Comparison of ENCODE assay signal across 8 cellular contexts in genomic region chr2:42360890-42361727, GRCh38. TPM values are rescaled to one million over a fixed set of nuclear protein-coding genes. Genes with fewer than 3 reads are reported as not detected.
DNase-seq lines count a peak whose midpoint lies in the region; ATAC-seq, FAIRE-seq and TF ChIP-seq lines count a peak whose summit lies in the region.

TSS of gene COX7A2L (minus strand) at chr2:42361217. CDS start at chr2:42361161, 56 bp downstream.

- DNase-seq in BJ (ENCODE audit: low read depth) (peak; percentile 78), GM19239 (ENCODE audit: insufficient read length, low spot score) (peak; percentile 80), NCI-H524 treated with DMSO at 0.1 percent for 48 hours (lab: John Stamatoyannopoulos, UW) (peak; percentile 92), kidney tubule cell (ENCODE audit: low spot score) (peak; percentile 97)
- peak; percentile 96 to 97 for DNase-seq in activated CD4-positive, alpha-beta T cell treated with anti-CD3 and anti-CD28 coated beads for 4 hours
- DNase-seq in stimulated activated CD4-positive, alpha-beta T cell treated with anti-CD3 and anti-CD28 coated beads, Interleukin-1b, Interleukin-23, amount 100 ng/mL, for 24 hours (ENCODE audit: low read depth in 4 of 4, low spot score in 1 of 4), result peak; percentile 90 to 98 (median 92)

- POLR2A ChIA-PET in BJ (lab: Charles Lee), result no interaction called here

- H3K27me3 ChIP-seq in BJ (ENCODE audit: control insufficient read depth, insufficient read depth, low read length), result no peaks in the 10 kb centered on the region

- peak; percentile 45 for TF ChIP-seq CTCF in BJ (IDR thresholded peaks at IDR 0.05; ENCODE audit: insufficient read depth, low read depth, low read length)

- no peaks in the 10 kb centered on the region for H3K36me3 ChIP-seq in BJ (ENCODE audit: control insufficient read depth, insufficient read depth, low read length)

- CTCF ChIA-PET in BJ (lab: Yijun Ruan, JAX), result interaction anchor here (1.4 to 3.4 kb wide), 4 partner anchors 15 to 274 kb away, joined by 3 to 12 read pairs (median 8); no protein-coding TSS in a partner anchor

- peak; percentile 90 for ATAC-seq in HG03457 (IDR thresholded peaks at IDR 0.05; ENCODE audit: unreplicated experiment)

- H3K4me3 ChIP-seq in BJ (ENCODE audit: low read depth, low read length), result peak within 1 kb of the TSS; percentile 96

- peak; percentile 98 for FAIRE-seq in GM19239 (lab: Jason Lieb, UNC)

- peak within 1 kb of the TSS; percentile 99 for H3K27ac ChIP-seq in cingulate gyrus (ENCODE audit: low read depth, low read length)

RNA-seq across cellular contexts. Expression of gene COX7A2L, which starts in this region (rescaled TPM):
- 153 and 200 TPM in 2 replicates for polyA plus RNA-seq in BJ (2011; rRNA removed)
- 48.4 and 66.9 TPM in 2 replicates for polyA minus RNA-seq in BJ (2011; rRNA and poly(A)+ RNA removed)

Comparison
In these comparisons a context has a peak if more than half of its experiments do, and no peak if none do; other contexts are left out.
1. Peak in every context shown above with its lines: DNase-seq, ATAC-seq, H3K4me3 ChIP-seq and H3K27ac ChIP-seq.